In genomic region chr17:3718251-3718650, GRCh38 we compare ENCODE assay signal across 16 cellular contexts. TPM values are rescaled to one million over a fixed set of nuclear protein-coding genes. Genes with fewer than 3 reads are reported as not detected.
DNase-seq lines count a peak whose midpoint lies in the region; ATAC-seq, FAIRE-seq and TF ChIP-seq lines count a peak whose summit lies in the region.
"Had no signal": no experiment of that assay in that cellular context is flagged by ENCODE, and none has a peak within 500 bp of the region (broad histone marks: within the 10 kb centered on the region; RNA-seq: fewer than 3 reads in every experiment).

No MANE protein-coding gene starts in this region.

- FAIRE-seq in frontal cortex (lab: Jason Lieb, UNC), result no peak
- FAIRE-seq: H54 had no signal

- peaks cover 11% of the 10 kb centered on the region for H3K36me3 Mint-ChIP-seq in activated naive CD4-positive, alpha-beta T cell treated with anti-CD3 and anti-CD28 coated beads, Interleukin-2, amount 50 U/mL, for 24 hours
- peaks cover 10% of the 10 kb centered on the region for H3K36me3 Mint-ChIP-seq in progenitor cell of endocrine pancreas (ENCODE audit: insufficient read depth)

- no peaks in the 10 kb centered on the region for H3K27me3 Mint-ChIP-seq in activated naive CD4-positive, alpha-beta T cell treated with anti-CD3 and anti-CD28 coated beads, Interleukin-2, amount 50 U/mL, for 24 hours
- no peaks in the 10 kb centered on the region for H3K27me3 Mint-ChIP-seq in progenitor cell of endocrine pancreas

- H3K4me3 Mint-ChIP-seq in activated naive CD4-positive, alpha-beta T cell treated with anti-CD3 and anti-CD28 coated beads, Interleukin-2, amount 50 U/mL, for 24 hours, result no peak overlapping the region
- no peak overlapping the region for H3K4me3 Mint-ChIP-seq in progenitor cell of endocrine pancreas (ENCODE audit: low read depth)

- no peak overlapping the region for H3K9ac ChIP-seq in adipocyte (ENCODE audit: low read length)

- H3K4me3 ChIP-seq in adipocyte (ENCODE audit: low read length) (no peak overlapping the region), lower lobe of right lung (no peak overlapping the region)

- TF ChIP-seq CTCF in progenitor cell of endocrine pancreas (IDR thresholded peaks at IDR 0.05; ENCODE audit: unreplicated experiment), result no peak
- TF ChIP-seq CTCF in lower lobe of right lung (IDR thresholded peaks at IDR 0.05), result no peak

- H3K27ac Mint-ChIP-seq in activated naive CD4-positive, alpha-beta T cell treated with anti-CD3 and anti-CD28 coated beads, Interleukin-2, amount 50 U/mL, for 24 hours, result peak overlapping the region; percentile 12
- H3K27ac Mint-ChIP-seq in progenitor cell of endocrine pancreas, result peak overlapping the region; percentile 45

- intact Hi-C loops in lower lobe of right lung (cut with DNase I), result no loop called here

- DNase-seq in activated naive CD4-positive, alpha-beta T cell treated with anti-CD3 and anti-CD28 coated beads, Interleukin-2, amount 50 U/mL, for 16 hours, result no peak
- peak; percentile 53 for DNase-seq in EH (ENCODE audit: low read depth)
- DNase-seq in adipocyte (ENCODE audit: low read depth), result peak; percentile 50
- no peak for DNase-seq in progenitor cell of endocrine pancreas (ENCODE audit: low spot score, unreplicated experiment)
- DNase-seq in lower lobe of right lung, result no peak
- DNase-seq in frontal cortex (ENCODE audit: low spot score in 2 of 2), result no peak
- DNase-seq: Kasumi-1, NCI-H187 treated with DMSO at 0.1 percent for 48 hours, NCI-H446, NCI-H69, OCI-M1, SIG-M5 had no signal

- H3K4me1 ChIP-seq in adipocyte (ENCODE audit: control insufficient read depth, insufficient read depth, low read length), result peaks cover 36% of the 10 kb centered on the region
- H3K4me1 ChIP-seq in lower lobe of right lung, result peaks cover 40% of the 10 kb centered on the region

- no peak overlapping the region for H3K27ac ChIP-seq in lower lobe of right lung
- H3K27ac ChIP-seq: C4-2B had no signal

- H3K4me1 Mint-ChIP-seq in activated naive CD4-positive, alpha-beta T cell treated with anti-CD3 and anti-CD28 coated beads, Interleukin-2, amount 50 U/mL, for 24 hours, result peaks cover 31% of the 10 kb centered on the region
- H3K4me1 Mint-ChIP-seq in progenitor cell of endocrine pancreas (ENCODE audit: low read depth), result peaks cover 7% of the 10 kb centered on the region

- H3K36me3 ChIP-seq in adipocyte (ENCODE audit: control insufficient read depth, insufficient read depth, low read length, severe bottlenecking) (peaks cover 46% of the 10 kb centered on the region), lower lobe of right lung (peaks cover 58% of the 10 kb centered on the region)

- ATAC-seq in GM19023 (IDR thresholded peaks at IDR 0.05; ENCODE audit: unreplicated experiment) (no peak), lower lobe of right lung (no peak)

- H3K27me3 ChIP-seq in adipocyte (replicated peaks; ENCODE audit: control insufficient read depth, insufficient read depth, low read length) (no peaks in the 10 kb centered on the region), lower lobe of right lung (ENCODE audit: low read depth) (no peaks in the 10 kb centered on the region)

- H3K9me3 Mint-ChIP-seq in activated naive CD4-positive, alpha-beta T cell treated with anti-CD3 and anti-CD28 coated beads, Interleukin-2, amount 50 U/mL, for 24 hours, result no peaks in the 10 kb centered on the region
- H3K9me3 Mint-ChIP-seq in progenitor cell of endocrine pancreas (ENCODE audit: low read depth), result no peaks in the 10 kb centered on the region

- H3K9me3 ChIP-seq in adipocyte (ENCODE audit: control insufficient read depth, low read length), result no peaks in the 10 kb centered on the region
- no peaks in the 10 kb centered on the region for H3K9me3 ChIP-seq in lower lobe of right lung

RNA-seq across cellular contexts. Expression of gene HASPIN, which starts 5.5 kb away (rescaled TPM):
- 8.5 and 8.6 TPM in 2 replicates for total RNA-seq in progenitor cell of endocrine pancreas
- total RNA-seq in lower lobe of right lung, result 0.68 TPM
- total RNA-seq in frontal cortex, result 0.82 TPM

RNA-seq across cellular contexts. Expression of gene P2RX5, which starts 22.3 kb away (rescaled TPM):
- total RNA-seq in progenitor cell of endocrine pancreas (0.89 and 0.95 TPM in 2 replicates), lower lobe of right lung (2.5 TPM), frontal cortex (5.3 TPM)

RNA-seq across cellular contexts. Expression of gene EMC6, which starts 49.6 kb away (rescaled TPM):
- total RNA-seq in progenitor cell of endocrine pancreas (40.0 and 42.8 TPM in 2 replicates), lower lobe of right lung (32.9 TPM), frontal cortex (7.3 TPM)

RNA-seq across cellular contexts. Expression of gene TAX1BP3, which starts 49.9 kb away (rescaled TPM):
- total RNA-seq in progenitor cell of endocrine pancreas, result 81.3 and 93.8 TPM in 2 replicates
- total RNA-seq in lower lobe of right lung, result 82.8 TPM
- 26.9 TPM for total RNA-seq in frontal cortex

Comparison
In these comparisons a context has a peak if more than half of its experiments do, and no peak if none do; other contexts are left out.
1. DNase-seq: peak in EH (single experiment) and adipocyte (single experiment); none in activated naive CD4-positive, alpha-beta T cell treated with anti-CD3 and anti-CD28 coated beads, Interleukin-2, amount 50 U/mL, for 16 hours (single experiment), progenitor cell of endocrine pancreas (single experiment), lower lobe of right lung (single experiment) and frontal cortex (0 of 2).